Comparison of ENCODE assay signal across 1 cellular context in genomic region chr19:14204676-14205459, GRCh38.
TF ChIP-seq lines count a peak whose summit lies in the region.
"Not testable (repeated sequence)": the region's sequence is repeated elsewhere in the genome, so short reads cannot be mapped to it uniquely, and the experiment has no call there.

No MANE protein-coding gene starts in this region.

TF ChIP-seq in K562, 482 proteins besides CTCF, POLR2A, EP300 and RAD21:
- TF ChIP-seq EGR1 (conservative IDR thresholded peaks at IDR 0.05) = peak; percentile 41; the same call in 1 of the 2 replicates
- TF ChIP-seq ZNF740 (CRISPR knock-in tag; IDR thresholded peaks at IDR 0.05) = 0 out of 2 replicates have a peak, but pooled peaks have one; percentile 34
- TF ChIP-seq ZNF740 (tag; IDR thresholded peaks at IDR 0.05) = not testable (repeated sequence)
- TF ChIP-seq YY1 (IDR thresholded peaks at IDR 0.05; ENCODE audit: borderline replicate concordance in 1 of 3, control insufficient read depth in 1 of 3, extremely low read depth in 1 of 3, insufficient read depth in 3 of 3, insufficient read length in 1 of 3, insufficient replicate concordance in 2 of 3, low read depth in 1 of 3, low read length in 2 of 3) = peak; percentile 52 to 89 (median 75)
